Comparison of ENCODE assay signal across 29 cellular contexts in the genomic region with DNA sequence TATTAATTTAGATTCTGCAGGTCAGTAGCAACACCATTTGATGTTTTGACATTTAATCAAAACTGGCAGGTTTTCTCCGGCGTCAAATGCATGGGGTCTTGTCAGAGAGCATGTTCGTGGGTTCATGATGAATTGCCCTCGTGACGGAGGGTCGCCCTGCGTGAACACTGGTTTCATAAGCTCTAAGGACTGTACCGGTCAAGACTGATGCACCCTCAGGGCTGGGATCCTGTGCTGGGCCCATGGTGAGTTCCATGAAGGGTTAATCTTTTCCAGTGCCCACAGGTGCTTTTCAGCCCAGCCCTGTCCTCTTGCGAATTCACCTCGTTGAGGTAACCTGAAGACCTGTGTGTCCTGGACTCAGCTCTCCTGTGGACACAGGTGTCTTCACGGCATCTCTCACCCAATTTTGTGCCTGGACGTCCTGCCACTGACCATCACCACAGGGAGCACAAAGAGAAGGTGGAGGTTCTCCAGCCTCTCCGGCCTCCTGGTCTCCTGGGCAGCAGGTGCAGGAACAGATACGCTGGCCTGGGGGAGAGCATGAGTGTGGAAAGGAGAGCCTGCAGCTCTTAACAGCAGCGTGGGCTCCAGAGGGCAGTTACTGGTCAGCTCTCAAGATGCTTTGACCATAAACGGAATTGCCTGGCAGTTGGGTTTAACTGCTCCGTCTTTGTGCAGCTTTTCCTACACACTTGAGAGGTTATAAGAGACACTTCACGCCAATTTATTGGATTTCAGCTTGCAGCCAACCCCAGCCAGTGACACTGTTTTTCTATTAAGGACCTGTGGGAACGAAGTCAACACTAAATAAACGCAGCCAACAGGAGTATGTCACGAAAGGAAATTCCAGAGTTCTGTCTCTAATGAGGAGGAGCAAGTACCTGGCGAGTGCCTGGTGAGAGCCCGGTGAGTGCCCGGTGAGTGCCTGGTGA. TPM values are rescaled to one million over a fixed set of nuclear protein-coding genes. Genes with fewer than 3 reads are reported as not detected.
"Had no signal": no experiment of that assay in that cellular context is flagged by ENCODE, and none has a peak within 500 bp of the region (broad histone marks: within the 10 kb centered on the region; RNA-seq: fewer than 3 reads in every experiment).

No MANE protein-coding gene starts in this region.

- H3K36me3 Mint-ChIP-seq: activated naive CD4-positive, alpha-beta T cell treated with anti-CD3 and anti-CD28 coated beads, Interleukin-2, amount 50 U/mL, for 24 hours; activated naive CD8-positive, alpha-beta T cell treated with anti-CD3 and anti-CD28 coated beads, Interleukin-2, amount 10 ng/mL, durations not matched to agents 7 days and 5 days; brain had no signal

- H3K4me1 ChIP-seq: adrenal gland, SJCRH30 had no signal

- DNase-seq: activated CD4-positive, alpha-beta T cell treated with anti-CD3 and anti-CD28 coated beads, Interleukin-2, amount 10 ng/mL, durations not matched to agents 24 days and 14 days; activated CD4-positive, alpha-beta T cell treated with anti-CD3 and anti-CD28 coated beads, Interleukin-2, amount 50 U/mL, for 4 hours; activated CD8-positive, alpha-beta T cell treated with anti-CD3 and anti-CD28 coated beads for 36 hours; activated effector memory CD4-positive, alpha-beta T cell treated with anti-CD3 and anti-CD28 coated beads, Interleukin-2, amount 50 U/mL, for 16 hours; activated naive CD4-positive, alpha-beta T cell; activated naive CD8-positive, alpha-beta T cell treated with anti-CD3 and anti-CD28 coated beads, Interleukin-2, amount 10 ng/mL, durations not matched to agents 7 days and 5 days; activated T-cell treated with anti-CD3 and anti-CD28 coated beads, Interleukin-2, amount 50 U/mL, for 1 hour; activated T-cell treated with anti-CD3 and anti-CD28 coated beads, Interleukin-2, amount 50 U/mL, for 72 hours; adrenal gland; caudate nucleus; MM.1S; MV-4-11; NCI-H1092; NCI-H1436 treated with DMSO at 0.1 percent for 48 hours; NCI-H1694 treated with DMSO at 0.1 percent for 48 hours; NCI-H2029; NCI-H226; NCI-H446 treated with DMSO at 0.1 percent for 48 hours; NCI-H524 treated with DMSO at 0.1 percent for 48 hours; SHP77; SJCRH30 had no signal

- H3K4me3 Mint-ChIP-seq: activated CD4-positive, alpha-beta T cell treated with anti-CD3 and anti-CD28 coated beads, Interleukin-2, amount 10 ng/mL, durations not matched to agents 24 days and 14 days; activated CD8-positive, alpha-beta T cell treated with anti-CD3 and anti-CD28 coated beads for 36 hours; activated naive CD4-positive, alpha-beta T cell treated with anti-CD3 and anti-CD28 coated beads, Interleukin-2, amount 50 U/mL, for 24 hours; activated naive CD8-positive, alpha-beta T cell treated with anti-CD3 and anti-CD28 coated beads, Interleukin-2, amount 10 ng/mL, durations not matched to agents 7 days and 5 days; activated T-cell treated with anti-CD3 and anti-CD28 coated beads, Interleukin-2, amount 50 U/mL, for 72 hours; activated T-helper 17 cell treated with anti-CD3 and anti-CD28 coated beads, Interleukin-2, amount 50 U/mL, for 72 hours; brain had no signal

- H3K27me3 Mint-ChIP-seq: activated CD4-positive, alpha-beta T cell treated with anti-CD3 and anti-CD28 coated beads, Interleukin-2, amount 10 ng/mL, durations not matched to agents 24 days and 14 days; activated naive CD8-positive, alpha-beta T cell treated with anti-CD3 and anti-CD28 coated beads, Interleukin-2, amount 10 ng/mL, durations not matched to agents 7 days and 5 days had no signal

- H3K9me3 Mint-ChIP-seq: activated CD4-positive, alpha-beta T cell treated with anti-CD3 and anti-CD28 coated beads, Interleukin-2, amount 10 ng/mL, durations not matched to agents 24 days and 14 days; activated CD8-positive, alpha-beta T cell treated with anti-CD3 and anti-CD28 coated beads for 36 hours; activated naive CD4-positive, alpha-beta T cell treated with anti-CD3 and anti-CD28 coated beads, Interleukin-2, amount 50 U/mL, for 24 hours; activated naive CD8-positive, alpha-beta T cell treated with anti-CD3 and anti-CD28 coated beads, Interleukin-2, amount 10 ng/mL, durations not matched to agents 7 days and 5 days; activated T-cell treated with anti-CD3 and anti-CD28 coated beads, Interleukin-2, amount 50 U/mL, for 72 hours; activated T-helper 17 cell treated with anti-CD3 and anti-CD28 coated beads, Interleukin-2, amount 50 U/mL, for 72 hours had no signal

- ATAC-seq: activated CD8-positive, alpha-beta T cell treated with anti-CD3 and anti-CD28 coated beads for 36 hours; activated T-cell treated with anti-CD3 and anti-CD28 coated beads, Interleukin-2, amount 50 U/mL, for 72 hours; activated T-helper 17 cell treated with anti-CD3 and anti-CD28 coated beads, Interleukin-2, amount 50 U/mL, for 72 hours had no signal

- H3K9me3 ChIP-seq: adrenal gland, SJCRH30 had no signal

- H3K4me3 ChIP-seq: adrenal gland, SJCRH30, SK-N-MC had no signal

- H3K36me3 ChIP-seq: adrenal gland, SJCRH30 had no signal

- H3K27ac ChIP-seq: adrenal gland, KMS-11, SJCRH30, SK-N-MC had no signal

- H3K4me1 Mint-ChIP-seq: activated CD4-positive, alpha-beta T cell treated with anti-CD3 and anti-CD28 coated beads, Interleukin-2, amount 10 ng/mL, durations not matched to agents 24 days and 14 days; activated naive CD4-positive, alpha-beta T cell treated with anti-CD3 and anti-CD28 coated beads, Interleukin-2, amount 50 U/mL, for 24 hours; activated naive CD8-positive, alpha-beta T cell treated with anti-CD3 and anti-CD28 coated beads, Interleukin-2, amount 10 ng/mL, durations not matched to agents 7 days and 5 days; activated T-helper 17 cell treated with anti-CD3 and anti-CD28 coated beads, Interleukin-2, amount 50 U/mL, for 72 hours had no signal

- H3K27me3 ChIP-seq: adrenal gland, SJCRH30 had no signal

- H3K27ac Mint-ChIP-seq: activated CD4-positive, alpha-beta T cell treated with anti-CD3 and anti-CD28 coated beads, Interleukin-2, amount 10 ng/mL, durations not matched to agents 24 days and 14 days; activated CD8-positive, alpha-beta T cell treated with anti-CD3 and anti-CD28 coated beads for 36 hours; activated naive CD4-positive, alpha-beta T cell treated with anti-CD3 and anti-CD28 coated beads, Interleukin-2, amount 50 U/mL, for 24 hours; activated naive CD8-positive, alpha-beta T cell treated with anti-CD3 and anti-CD28 coated beads, Interleukin-2, amount 10 ng/mL, durations not matched to agents 7 days and 5 days; activated T-cell treated with anti-CD3 and anti-CD28 coated beads, Interleukin-2, amount 50 U/mL, for 72 hours; activated T-helper 17 cell treated with anti-CD3 and anti-CD28 coated beads, Interleukin-2, amount 50 U/mL, for 72 hours; brain had no signal

RNA-seq across cellular contexts. Expression of gene CFAP46, which starts 37.4 kb away (rescaled TPM):
- total RNA-seq: activated CD4-positive, alpha-beta T cell treated with anti-CD3 and anti-CD28 coated beads, Interleukin-2, amount 10 ng/mL, durations not matched to agents 24 days and 14 days; activated naive CD8-positive, alpha-beta T cell treated with anti-CD3 and anti-CD28 coated beads, Interleukin-2, amount 10 ng/mL, durations not matched to agents 7 days and 5 days; activated T-helper 17 cell treated with anti-CD3 and anti-CD28 coated beads, Interleukin-2, amount 50 U/mL, for 72 hours; LHCN-M2; OCI-LY7; T-helper 1 cell treated with Interleukin-12 subunit alpha and Interleukin-12 subunit beta and Interleukin-4 antibody, amounts not matched to agents 30 ng/mL and 1 ng/mL, for 36 hours had no signal
